Comparison of ENCODE assay signal across 10 cellular contexts in genomic region chr5:179608131-179608581, GRCh38. TPM values are rescaled to one million over a fixed set of nuclear protein-coding genes. Genes with fewer than 3 reads are reported as not detected.
DNase-seq lines count a peak whose midpoint lies in the region; ATAC-seq and TF ChIP-seq lines count a peak whose summit lies in the region.
"Had no signal": no experiment of that assay in that cellular context is flagged by ENCODE, and none has a peak within 500 bp of the region (broad histone marks: within the 10 kb centered on the region; RNA-seq: fewer than 3 reads in every experiment).

No MANE protein-coding gene starts in this region.

- no peaks in the 10 kb centered on the region for H3K4me1 ChIP-seq in PC-3 (ENCODE audit: insufficient read depth, low read length)
- H3K4me1 ChIP-seq: pancreas had no signal

- H3K36me3 Mint-ChIP-seq in central memory CD8-positive, alpha-beta T cell (ENCODE audit: insufficient read depth) = peaks cover 70% of the 10 kb centered on the region

- H3K27me3 Mint-ChIP-seq in central memory CD8-positive, alpha-beta T cell = no peaks in the 10 kb centered on the region

- no peak overlapping the region for H2AFZ ChIP-seq in PC-3 (ENCODE audit: low read length)

- intact Hi-C loops in PC-3 (cut with micrococcal nuclease) = no loop called here

- peaks cover 42% of the 10 kb centered on the region for H3K4me1 Mint-ChIP-seq in central memory CD8-positive, alpha-beta T cell

- H3K4me2 ChIP-seq in PC-3 (ENCODE audit: low read length) = no peak overlapping the region

- no peaks in the 10 kb centered on the region for H3K79me2 ChIP-seq in PC-3 (ENCODE audit: low read length)

- BruUV-seq in PC-3 (replicated peaks; lab: Mats Ljungman, UMichigan) = no TSS peak

- H4K20me1 ChIP-seq in PC-3 (ENCODE audit: low read length) = peaks cover 11% of the 10 kb centered on the region

- H3K4me3 ChIP-seq in PC-3 (ENCODE audit: low read length) = no peak overlapping the region
- H3K4me3 ChIP-seq: pancreas had no signal

- no peaks in the 10 kb centered on the region for H3K9me2 ChIP-seq in PC-3 (replicated peaks; ENCODE audit: low read length)

- no peak overlapping the region for H3K9ac ChIP-seq in PC-3 (ENCODE audit: low read length)

- DNase-seq in GF-D8 (lab: John Stamatoyannopoulos, UW) (peak; percentile 8), PC-3 (no peak), occipital lobe (lab: John Stamatoyannopoulos, UW) (peak; percentile 50), NCI-H748 treated with DMSO at 0.1 percent for 48 hours (lab: John Stamatoyannopoulos, UW) (no peak), epidermal melanocyte (ENCODE audit: insufficient read length, low spot score) (no peak), cerebellar nuclear complex (lab: John Stamatoyannopoulos, UW) (no peak), DMS153 treated with DMSO at 0.1 percent for 48 hours (lab: John Stamatoyannopoulos, UW; ENCODE audit: unreplicated experiment) (no peak)
- no peak for DNase-seq in central memory CD8-positive, alpha-beta T cell (ENCODE audit: low spot score in 2 of 2)
- DNase-seq: effector CD8-positive, alpha-beta T cell had no signal

- H3K9me3 Mint-ChIP-seq in central memory CD8-positive, alpha-beta T cell = no peaks in the 10 kb centered on the region

- ATAC-seq in PC-3 = peak; percentile 10
- peak; percentile 77 for ATAC-seq in central memory CD8-positive, alpha-beta T cell (replicated peaks; ENCODE audit: extremely low read depth, poor library complexity, severe bottlenecking)

- POLR2A ChIA-PET in PC-3 (lab: Charles Lee; ENCODE audit: unreplicated experiment) = no interaction called here

- TF ChIP-seq CTCF in PC-3 (conservative IDR thresholded peaks at IDR 0.05; ENCODE audit: low read depth, low read length) = no peak

- no peak overlapping the region for H3K4me3 Mint-ChIP-seq in central memory CD8-positive, alpha-beta T cell

- no peaks in the 10 kb centered on the region for H3K9me3 ChIP-seq in PC-3 (ENCODE audit: low read length)
- H3K9me3 ChIP-seq: pancreas had no signal

- H3F3A ChIP-seq in PC-3 (ENCODE audit: low read length, unreplicated experiment) = no peaks in the 10 kb centered on the region

- no peak overlapping the region for H3K27ac ChIP-seq in PC-3 (ENCODE audit: low read length)

- CTCF ChIA-PET in PC-3 (lab: Charles Lee) = no interaction called here

- no peak overlapping the region for H3K27ac Mint-ChIP-seq in central memory CD8-positive, alpha-beta T cell (ENCODE audit: low read depth)

- H3K27me3 ChIP-seq in PC-3 (ENCODE audit: low read length) = no peaks in the 10 kb centered on the region
- H3K27me3 ChIP-seq: pancreas had no signal

- peaks cover 5% of the 10 kb centered on the region for H3K36me3 ChIP-seq in PC-3 (ENCODE audit: low read depth, low read length)

RNA-seq across cellular contexts. Expression of gene HNRNPH1, which starts 15.3 kb away (rescaled TPM):
- total RNA-seq in PC-3 (2014; rRNA removed) (533 and 610 TPM in 2 replicates), occipital lobe (755 TPM)

RNA-seq across cellular contexts. Expression of gene RUFY1, which starts 57.8 kb away (rescaled TPM):
- 27.1 and 31.5 TPM in 2 replicates for total RNA-seq in PC-3 (2014; rRNA removed)
- 24.0 TPM for total RNA-seq in occipital lobe

Comparison
In these comparisons a context has a peak if more than half of its experiments do, and no peak if none do; other contexts are left out.
1. DNase-seq: peak in GF-D8 (single experiment) and occipital lobe (single experiment); none in PC-3 (single experiment), central memory CD8-positive, alpha-beta T cell (0 of 2), NCI-H748 treated with DMSO at 0.1 percent for 48 hours (single experiment), epidermal melanocyte (single experiment), cerebellar nuclear complex (0 of 2) and DMS153 treated with DMSO at 0.1 percent for 48 hours (single experiment).